Comparison of ENCODE assay signal across 8 cellular contexts in genomic region chr7:108002726-108003590, GRCh38. TPM values are rescaled to one million over a fixed set of nuclear protein-coding genes. Genes with fewer than 3 reads are reported as not detected.
DNase-seq lines count a peak whose midpoint lies in the region; ATAC-seq and TF ChIP-seq lines count a peak whose summit lies in the region.

Gene LAMB1, minus strand, starts transcription at chr7:108003161. Its CDS starts 276 bp downstream, at chr7:108002885.

- no peaks in the 10 kb centered on the region for H3K36me3 ChIP-seq in esophagus squamous epithelium
- no peaks in the 10 kb centered on the region for H3K36me3 ChIP-seq in muscle layer of colon (ENCODE audit: insufficient read depth, low read length)
- H3K36me3 ChIP-seq in urinary bladder (ENCODE audit: insufficient read depth): no peaks in the 10 kb centered on the region

- ATAC-seq in WTC11 (peak; percentile 61), HG03045 (IDR thresholded peaks at IDR 0.05; ENCODE audit: unreplicated experiment) (no peak)

- H3K27me3 Mint-ChIP-seq in IgD-negative memory B cell (peaks cover 47% of the 10 kb centered on the region), WTC11 (ENCODE audit: low read depth) (peaks cover 69% of the 10 kb centered on the region)

- CTCF ChIA-PET in WTC11 (lab: Charles Lee): interaction anchor here (0.6 to 5.8 kb wide), 7 partner anchors 9 to 143 kb away, joined by 4 to 37 read pairs (median 6); no protein-coding TSS in a partner anchor

- WGBS in esophagus squamous epithelium, 2 donors: 0% methylated on average over 6 to 13 of the region's 75 CpGs
- under 1% methylated on average over 75 of the region's 75 CpGs for WGBS in urinary bladder

- in situ Hi-C loops in Caki2 (cut with HindIII; ENCODE audit: low pct_unique_long_range_greater_than_20kb, low sequenced_read_pairs): no loop called here

- H3K27ac ChIP-seq in esophagus squamous epithelium: peak within 1 kb of the TSS; percentile 68 to 89 (median 84)
- peak within 1 kb of the TSS; percentile 70 for H3K27ac ChIP-seq in muscle layer of colon (ENCODE audit: low read depth, low read length)
- peak within 1 kb of the TSS; percentile 83 for H3K27ac ChIP-seq in urinary bladder (ENCODE audit: low read depth)

- POLR2A ChIA-PET in WTC11 (lab: Charles Lee): interaction anchor here (0.7 kb wide), 1 partner anchor 14 kb away, joined by 3 read pairs; no protein-coding TSS in a partner anchor

- TF ChIP-seq POLR2A in esophagus squamous epithelium (IDR thresholded peaks at IDR 0.05): peak in 2 of 4 donors; percentile 70 to 77

- H3K4me1 Mint-ChIP-seq in IgD-negative memory B cell (peaks cover 3 to 10% (median 5%) of the 10 kb centered on the region in 3 donors), WTC11 (peaks cover 30% of the 10 kb centered on the region)

- H3K4me3 Mint-ChIP-seq in IgD-negative memory B cell (peak within 1 kb of the TSS in 3 of 4 donors; percentile 68 to 90 (median 86)), WTC11 (peak within 1 kb of the TSS; percentile 90)

- peak within 1 kb of the TSS; percentile 42 for H3K9ac ChIP-seq in muscle layer of colon (ENCODE audit: low read length)

- no peaks in the 10 kb centered on the region for H3K9me3 Mint-ChIP-seq in IgD-negative memory B cell
- no peaks in the 10 kb centered on the region for H3K9me3 Mint-ChIP-seq in WTC11

- H3K27me3 ChIP-seq in esophagus squamous epithelium: peaks cover 0 to 36% (median 0%) of the 10 kb centered on the region in 4 donors
- H3K27me3 ChIP-seq in muscle layer of colon (ENCODE audit: control insufficient read depth in 1 of 2, insufficient read depth in 2 of 2, low read length in 2 of 2): no peaks in the 10 kb centered on the region

- intact Hi-C loops in esophagus squamous epithelium (cut with DNase I): no loop called here

- DNase-seq in Caki2 (ENCODE audit: low read depth) (peak; percentile 84), WTC11 (ENCODE audit: low spot score) (peak; percentile 80), esophagus squamous epithelium (lab: John Stamatoyannopoulos, UW) (no peak)
- no peak for DNase-seq in stimulated activated CD4-positive, alpha-beta T cell treated with anti-CD3 and anti-CD28 coated beads, Interleukin-4, amount 100 ng/mL, for 4 hours

- H3K4me1 ChIP-seq in esophagus squamous epithelium: peaks cover 3 to 65% (median 39%) of the 10 kb centered on the region in 3 donors
- H3K4me1 ChIP-seq in muscle layer of colon (ENCODE audit: insufficient read depth, low read length): peaks cover 34% of the 10 kb centered on the region
- H3K4me1 ChIP-seq in urinary bladder (ENCODE audit: insufficient read depth): no peaks in the 10 kb centered on the region

- TF ChIP-seq CTCF in WTC11 (IDR thresholded peaks at IDR 0.05) (no peak), esophagus squamous epithelium (IDR thresholded peaks at IDR 0.05) (no peak)

- H3K4me3 ChIP-seq in esophagus squamous epithelium: peak within 1 kb of the TSS; percentile 46 to 79 (median 70)
- H3K4me3 ChIP-seq in muscle layer of colon (ENCODE audit: low read depth in 1 of 2, low read length in 2 of 2): peak within 1 kb of the TSS; percentile 59 to 81
- peak within 1 kb of the TSS; percentile 74 for H3K4me3 ChIP-seq in urinary bladder (ENCODE audit: low read depth, low read length)

- H3K9me3 ChIP-seq in esophagus squamous epithelium (no peaks in the 10 kb centered on the region), muscle layer of colon (ENCODE audit: low read length) (no peaks in the 10 kb centered on the region)

- H3K36me3 Mint-ChIP-seq in IgD-negative memory B cell (peaks cover 3% of the 10 kb centered on the region), WTC11 (peaks cover 3% of the 10 kb centered on the region)

- H3K27ac Mint-ChIP-seq in IgD-negative memory B cell (no peak within 1 kb of the TSS), WTC11 (no peak within 1 kb of the TSS)

TF ChIP-seq in WTC11, 78 proteins besides CTCF, POLR2A, EP300 and RAD21:
- TF ChIP-seq ZNF423 (CRISPR knock-in tag; IDR thresholded peaks at IDR 0.05) (peak; percentile 90), CREM (CRISPR knock-in tag; IDR thresholded peaks at IDR 0.05) (0 out of 2 replicates have a peak, but pooled peaks have one; percentile 28), ELF4 (CRISPR knock-in tag; IDR thresholded peaks at IDR 0.05; ENCODE audit: low read depth) (no peak)
- TF ChIP-seq, protein P1, sequence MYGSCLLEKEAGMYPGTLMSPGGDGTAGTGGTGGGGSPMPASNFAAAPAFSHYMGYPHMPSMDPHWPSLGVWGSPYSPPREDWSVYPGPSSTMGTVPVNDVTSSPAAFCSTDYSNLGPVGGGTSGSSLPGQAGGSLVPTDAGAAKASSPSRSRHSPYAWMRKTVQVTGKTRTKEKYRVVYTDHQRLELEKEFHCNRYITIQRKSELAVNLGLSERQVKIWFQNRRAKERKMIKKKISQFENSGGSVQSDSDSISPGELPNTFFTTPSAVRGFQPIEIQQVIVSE (CRISPR knock-in tag; IDR thresholded peaks at IDR 0.05; ENCODE audit: borderline replicate concordance): no peak
TF ChIP-seq in WTC11: peak in this region for 2.

RNA-seq across cellular contexts. Expression of gene LAMB1, which starts in this region (rescaled TPM):
- total RNA-seq in Caki2 (2014; rRNA removed; shearing (Covaris generic); ENCODE audit: low replicate concordance): 121 and 127 TPM in 2 replicates
- polyA plus RNA-seq in IgD-negative memory B cell: not detected
- total RNA-seq in WTC11 (2021): 77.8 to 101 TPM (median 78.4 TPM) in 3 replicates
- total RNA-seq in esophagus squamous epithelium: 100 to 1,000 TPM in 1 of 4 donors, 10 to 100 TPM in 3; 22.5 to 101 (median 32.5) TPM
- total RNA-seq in urinary bladder: 323 TPM
- polyA plus RNA-seq in urinary bladder: 233 TPM

Comparison
In these comparisons a context has a peak if more than half of its experiments do, and no peak if none do; other contexts are left out.
1. RNA of gene LAMB1 (polyA plus RNA-seq): 233 TPM in urinary bladder (single experiment); not detected in IgD-negative memory B cell (single experiment); every median in the first group is over 100 times any median in the second.
2. DNase-seq: peak in Caki2 (single experiment) and WTC11 (single experiment); none in esophagus squamous epithelium (single experiment) and stimulated activated CD4-positive, alpha-beta T cell treated with anti-CD3 and anti-CD28 coated beads, Interleukin-4, amount 100 ng/mL, for 4 hours (0 of 2).
3. Peak in every context shown above with its lines, with median percentiles within 50 percentile points of each other: H3K27ac ChIP-seq and H3K4me3 ChIP-seq.